In genomic region chr1:77282187-77282865, GRCh38 we compare ENCODE assay signal across 8 cellular contexts. TPM values are rescaled to one million over a fixed set of nuclear protein-coding genes. Genes with fewer than 3 reads are reported as not detected.
DNase-seq lines count a peak whose midpoint lies in the region; ATAC-seq lines count a peak whose summit lies in the region.

No MANE protein-coding gene starts in this region.

- no peaks in the 10 kb centered on the region for H3K9me3 Mint-ChIP-seq in central memory CD8-positive, alpha-beta T cell

- H3K4me3 Mint-ChIP-seq in central memory CD8-positive, alpha-beta T cell, result peak overlapping the region; percentile 64

- H3K4me1 Mint-ChIP-seq in central memory CD8-positive, alpha-beta T cell, result peaks cover 19% of the 10 kb centered on the region

- DNase-seq in T-helper 9 cell (peak; percentile 13), left colon (peak in 1 of 2 donors; percentile 5), SHP77 treated with DMSO at 0.1 percent for 48 hours (lab: John Stamatoyannopoulos, UW) (no peak), T1000 (lab: John Stamatoyannopoulos, UW) (no peak)
- DNase-seq in central memory CD8-positive, alpha-beta T cell (ENCODE audit: low spot score in 2 of 2), result peak in 1 of 2 donors; percentile 14
- DNase-seq in stimulated activated CD4-positive, alpha-beta T cell treated with anti-CD3 and anti-CD28 coated beads, Interleukin-4, amount 100 ng/mL, for 24 hours, result peak; percentile 38

- H3K36me3 Mint-ChIP-seq in central memory CD8-positive, alpha-beta T cell (ENCODE audit: insufficient read depth), result no peaks in the 10 kb centered on the region

- H3K27me3 Mint-ChIP-seq in central memory CD8-positive, alpha-beta T cell, result peaks cover 68% of the 10 kb centered on the region

- H3K27ac Mint-ChIP-seq in central memory CD8-positive, alpha-beta T cell (ENCODE audit: low read depth), result no peak overlapping the region

- intact Hi-C loops in left colon (cut with DNase I, micrococcal nuclease), result no loop called here

- ATAC-seq in GM18502 (IDR thresholded peaks at IDR 0.05; ENCODE audit: poor library complexity, unreplicated experiment) (peak; percentile 39), HG03039 (IDR thresholded peaks at IDR 0.05; ENCODE audit: unreplicated experiment) (peak; percentile 6), left colon (peak; percentile 53)
- ATAC-seq in central memory CD8-positive, alpha-beta T cell (replicated peaks; ENCODE audit: extremely low read depth, poor library complexity, severe bottlenecking), result peak; percentile 61

RNA-seq across cellular contexts. Expression of gene AK5, which starts 0.5 kb away (rescaled TPM):
- total RNA-seq in left colon, result under 1 TPM; 0.36 to 0.43 TPM

Comparison
In these comparisons a context has a peak if more than half of its experiments do, and no peak if none do; other contexts are left out.
1. ATAC-seq: peak in every context shown above with its lines; median percentile 61 in central memory CD8-positive, alpha-beta T cell; 53 in left colon; 39 in GM18502; 6 in HG03039.
2. DNase-seq: peak in T-helper 9 cell (single experiment) and stimulated activated CD4-positive, alpha-beta T cell treated with anti-CD3 and anti-CD28 coated beads, Interleukin-4, amount 100 ng/mL, for 24 hours (single experiment); none in SHP77 treated with DMSO at 0.1 percent for 48 hours (single experiment) and T1000 (single experiment).